Comparison of ENCODE assay signal across 12 cellular contexts in the genomic region with DNA sequence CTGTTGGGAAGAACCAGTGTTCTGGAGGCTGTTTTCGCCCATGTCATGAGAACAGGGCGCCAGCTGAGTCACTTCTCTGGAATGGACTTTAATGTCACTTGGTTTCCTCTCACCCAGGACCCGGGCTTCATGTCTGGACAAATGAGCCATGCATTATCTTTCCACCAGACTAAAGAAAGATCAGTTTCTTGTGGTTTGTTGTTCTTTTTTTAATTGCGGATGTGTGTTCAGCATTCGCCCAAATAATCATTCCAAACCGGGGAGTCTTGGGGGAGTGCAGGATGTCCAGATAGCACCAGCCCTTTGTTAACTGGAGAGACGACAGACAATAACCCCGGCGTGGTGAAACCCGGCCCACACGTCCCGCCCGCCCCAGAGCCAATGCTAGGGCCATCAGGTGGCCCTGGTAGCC.
DNase-seq lines count a peak whose midpoint lies in the region; ATAC-seq and TF ChIP-seq lines count a peak whose summit lies in the region.
"Had no signal": no experiment of that assay in that cellular context is flagged by ENCODE, and none has a peak within 500 bp of the region (broad histone marks: within the 10 kb centered on the region; RNA-seq: fewer than 3 reads in every experiment).

No MANE protein-coding gene starts in this region.

- H3K4me3 Mint-ChIP-seq in activated T-cell treated with anti-CD3 and anti-CD28 coated beads, Interleukin-2, amount 50 U/mL, for 72 hours = no peak overlapping the region
- H3K4me3 Mint-ChIP-seq: dendritic cell treated with granulocyte-macrophage colony-stimulating factor and Interleukin-4, amounts not matched to agents 40 ng/mL and 50 ng/mL, for 4 days; T-cell had no signal

- no peak for TF ChIP-seq CTCF in IMR-90 (conservative IDR thresholded peaks at IDR 0.05; ENCODE audit: low read depth, low read length)
- no peak for TF ChIP-seq CTCF in cardiac fibroblast (IDR thresholded peaks at IDR 0.05; ENCODE audit: low read depth, low read length)
- no peak for TF ChIP-seq CTCF in left lung (IDR thresholded peaks at IDR 0.05)
- no peak for TF ChIP-seq CTCF in suprapubic skin (IDR thresholded peaks at IDR 0.05)

- POLR2A ChIA-PET in IMR-90 (lab: Charles Lee; ENCODE audit: unreplicated experiment) = interaction anchor here (1.3 kb wide), 1 partner anchor 103 kb away, joined by 4 read pairs; a partner anchor contains a TSS

- H3K9me3 ChIP-seq in IMR-90 (ENCODE audit: control insufficient read depth, insufficient read depth, low read length) = no peaks in the 10 kb centered on the region
- no peaks in the 10 kb centered on the region for H3K9me3 ChIP-seq in left lung
- no peaks in the 10 kb centered on the region for H3K9me3 ChIP-seq in suprapubic skin

- peak overlapping the region; percentile 61; the same call in 2 of the 3 replicates for H2BK15ac ChIP-seq in IMR-90 (ENCODE audit: low read depth, low read length)

- peak overlapping the region; percentile 76 to 84 for H4K8ac ChIP-seq in IMR-90 (ENCODE audit: low read depth in 2 of 2, low read length in 2 of 2)

- peak overlapping the region; percentile 99 for H2BK5ac ChIP-seq in IMR-90 (ENCODE audit: low read depth, low read length, poor library complexity, severe bottlenecking)

- peaks cover 48% of the 10 kb centered on the region for H3K9me1 ChIP-seq in IMR-90 (ENCODE audit: insufficient read depth, low read length)

- no TSS peak for BruUV-seq in IMR-90 (replicated peaks; lab: Mats Ljungman, UMichigan)

- peak overlapping the region; percentile 98 for H2BK20ac ChIP-seq in IMR-90 (ENCODE audit: low read depth, low read length)

- peaks cover 58 to 94% of the 10 kb centered on the region in 2 experiments for H3K79me1 ChIP-seq in IMR-90 (ENCODE audit: low read depth in 1 of 2, low read length in 2 of 2)

- TF ChIP-seq EP300 in suprapubic skin (IDR thresholded peaks at IDR 0.05) = no peak

- H3K27me3 ChIP-seq in IMR-90 (ENCODE audit: control insufficient read depth, insufficient read depth, low read length) (no peaks in the 10 kb centered on the region), left lung (peaks cover 0 to 11% of the 10 kb centered on the region in 2 donors), suprapubic skin (no peaks in the 10 kb centered on the region)

- peaks cover 6% of the 10 kb centered on the region; the same call in 1 of the 2 replicates for H4K20me1 ChIP-seq in IMR-90 (ENCODE audit: insufficient read depth, low read length)

- H2AK5ac ChIP-seq in IMR-90 (ENCODE audit: low read depth, low read length) = peak overlapping the region; percentile 100

- CTCF ChIA-PET in IMR-90 (lab: Yijun Ruan, JAX) = no interaction called here

- H3K36me3 Mint-ChIP-seq in activated T-cell treated with anti-CD3 and anti-CD28 coated beads, Interleukin-2, amount 50 U/mL, for 72 hours (ENCODE audit: insufficient read depth in 2 of 2) = peaks cover 0 to 3% of the 10 kb centered on the region in 2 donors
- H3K36me3 Mint-ChIP-seq: T-cell had no signal

- intact Hi-C loops in IMR-90 (cut with micrococcal nuclease) (no loop called here), left lung (cut with DNase I) (no loop called here)

- H3K18ac ChIP-seq in IMR-90 (ENCODE audit: low read depth, low read length) = peak overlapping the region; percentile 82

- H3K4me1 ChIP-seq in IMR-90 (ENCODE audit: control insufficient read depth, insufficient read depth, low read length) = peaks cover 54% of the 10 kb centered on the region
- peaks cover 4 to 36% of the 10 kb centered on the region in 2 donors for H3K4me1 ChIP-seq in left lung
- peaks cover 34% of the 10 kb centered on the region for H3K4me1 ChIP-seq in suprapubic skin

- dilution Hi-C loops in IMR-90 (cut with HindIII; ENCODE audit: low sequenced_read_pairs, unreplicated experiment) = no loop called here

- H4K91ac ChIP-seq in IMR-90 (ENCODE audit: insufficient read depth, low read depth, low read length) = peak overlapping the region; percentile 96

- in situ Hi-C loops in IMR-90 (cut with MboI; ENCODE audit: low sequenced_read_pairs) = no loop called here

- H3K4me1 Mint-ChIP-seq in activated T-cell treated with anti-CD3 and anti-CD28 coated beads, Interleukin-2, amount 50 U/mL, for 72 hours (ENCODE audit: low read depth) = peaks cover 16% of the 10 kb centered on the region

- H3K27ac ChIP-seq in IMR-90 (ENCODE audit: insufficient read depth, low read length) (peak overlapping the region; percentile 81), left lung (peak overlapping the region; percentile 50 to 51), suprapubic skin (peak overlapping the region; percentile 8)

- peak overlapping the region; percentile 11 for H2AFZ ChIP-seq in IMR-90 (replicated peaks; ENCODE audit: low read length, poor library complexity)

- ATAC-seq in IMR-90 (ENCODE audit: low read depth) = no peak
- ATAC-seq in left lung = no peak
- no peak for ATAC-seq in HG02981 (IDR thresholded peaks at IDR 0.05; ENCODE audit: unreplicated experiment)
- no peak for ATAC-seq in activated T-cell treated with anti-CD3 and anti-CD28 coated beads, Interleukin-2, amount 50 U/mL, for 72 hours (replicated peaks in 1 of 2)
- ATAC-seq in esophagus mucosa = no peak
- ATAC-seq: T-cell had no signal

- no peak overlapping the region for H3K4me3 ChIP-seq in IMR-90 (ENCODE audit: insufficient read depth, low read depth, low read length)
- H3K4me3 ChIP-seq in cardiac fibroblast (replicated peaks in 1 of 2; ENCODE audit: low read depth in 2 of 2, low read length in 2 of 2) = no peak overlapping the region
- H3K4me3 ChIP-seq in left lung = no peak overlapping the region
- no peak overlapping the region for H3K4me3 ChIP-seq in suprapubic skin

- peak overlapping the region; percentile 95; the same call in 1 of the 2 replicates for H3K23ac ChIP-seq in IMR-90 (ENCODE audit: low read depth, low read length)

- peaks cover 84% of the 10 kb centered on the region for H3K27me3 Mint-ChIP-seq in activated T-cell treated with anti-CD3 and anti-CD28 coated beads, Interleukin-2, amount 50 U/mL, for 72 hours (ENCODE audit: low read depth)

- TF ChIP-seq POLR2A in IMR-90 (IDR thresholded peaks at IDR 0.05; ENCODE audit: low read depth, low read length) (no peak), suprapubic skin (IDR thresholded peaks at IDR 0.05) (no peak)

- peak overlapping the region; percentile 15; the same call in 1 of the 2 replicates for H3K9ac ChIP-seq in IMR-90 (ENCODE audit: low read depth, low read length)

- H3K4ac ChIP-seq in IMR-90 (ENCODE audit: low read depth, low read length) = peak overlapping the region; percentile 93

- peak overlapping the region; percentile 78; the same call in 1 of the 2 replicates for H4K5ac ChIP-seq in IMR-90 (ENCODE audit: low read depth, low read length)

- peak overlapping the region; percentile 31; the same call in 1 of the 2 replicates for H3K56ac ChIP-seq in IMR-90 (ENCODE audit: extremely low read depth, insufficient read depth, low read length)

- no peak overlapping the region for H3K4me2 ChIP-seq in IMR-90 (ENCODE audit: low read depth, low read length)

- H3K27ac Mint-ChIP-seq in activated T-cell treated with anti-CD3 and anti-CD28 coated beads, Interleukin-2, amount 50 U/mL, for 72 hours = no peak overlapping the region
- H3K27ac Mint-ChIP-seq: dendritic cell treated with granulocyte-macrophage colony-stimulating factor and Interleukin-4, amounts not matched to agents 40 ng/mL and 50 ng/mL, for 4 days; T-cell had no signal

- no peak for TF ChIP-seq RAD21 in IMR-90 (IDR thresholded peaks at IDR 0.05; ENCODE audit: low read length)

- peak overlapping the region; percentile 96 for H3K14ac ChIP-seq in IMR-90 (replicated peaks; ENCODE audit: low read depth, low read length)

- DNase-seq in IMR-90 (peak; percentile 68), cardiac fibroblast (ENCODE audit: low read depth in 2 of 2) (peak; percentile 81 to 90), left lung (no peak), suprapubic skin (ENCODE audit: low spot score in 2 of 2) (no peak), putamen (ENCODE audit: low spot score) (no peak)
- no peak for DNase-seq in activated T-cell treated with anti-CD3 and anti-CD28 coated beads, Interleukin-2, amount 50 U/mL, for 72 hours
- DNase-seq: mesendoderm; stimulated activated CD4-positive, alpha-beta T cell treated with anti-CD3 and anti-CD28 coated beads, Interleukin-2, amount 100 ng/mL, for 48 hours; T-cell had no signal

- H3K9me3 Mint-ChIP-seq in activated T-cell treated with anti-CD3 and anti-CD28 coated beads, Interleukin-2, amount 50 U/mL, for 72 hours = peaks cover 0 to 6% of the 10 kb centered on the region in 2 donors
- H3K9me3 Mint-ChIP-seq: dendritic cell treated with granulocyte-macrophage colony-stimulating factor and Interleukin-4, amounts not matched to agents 40 ng/mL and 50 ng/mL, for 4 days; T-cell had no signal

- 66% methylated on average over 9 of the region's 13 CpGs; no CpG with 5 or more reads in 1 of the 2 experiments for WGBS in IMR-90 (ENCODE audit: extremely low coverage in 2 of 2, insufficient read length in 1 of 2), 2 experiments
- WGBS in suprapubic skin = 67% methylated on average over 13 of the region's 13 CpGs

- H3K36me3 ChIP-seq in IMR-90 (ENCODE audit: control insufficient read depth, insufficient read depth, low read length) (peaks cover 22% of the 10 kb centered on the region), left lung (no peaks in the 10 kb centered on the region), suprapubic skin (no peaks in the 10 kb centered on the region)

- peak overlapping the region; percentile 93 for H2BK120ac ChIP-seq in IMR-90 (ENCODE audit: low read depth, low read length)

- peak overlapping the region; percentile 10 for H2AK9ac ChIP-seq in IMR-90 (replicated peaks; ENCODE audit: low read depth, low read length, poor library complexity)

TF ChIP-seq in IMR-90, 13 proteins besides CTCF, POLR2A, EP300 and RAD21:
- TF ChIP-seq MAZ (IDR thresholded peaks at IDR 0.05; ENCODE audit: borderline replicate concordance, low read depth, low read length) = no peak
- TF ChIP-seq NFE2L2 (IDR thresholded peaks at IDR 0.05; ENCODE audit: low read depth, low read length) = 0 out of 2 replicates have a peak, but pooled peaks have one; percentile 8
- peak; percentile 35; the same call in 1 of the 2 replicates for TF ChIP-seq FOS (IDR thresholded peaks at IDR 0.05; ENCODE audit: low read depth, low read length)
TF ChIP-seq in IMR-90: peak in this region for 2.

Comparison
In these comparisons a context has a peak if more than half of its experiments do, and no peak if none do; other contexts are left out.
1. DNase-seq: peak in IMR-90 (single experiment) and cardiac fibroblast (2 of 2); none in left lung (0 of 2), suprapubic skin (0 of 2), putamen (single experiment) and activated T-cell treated with anti-CD3 and anti-CD28 coated beads, Interleukin-2, amount 50 U/mL, for 72 hours (0 of 2).
2. H3K27ac ChIP-seq: peak in every context shown above with its lines; median percentile 81 in IMR-90; 50 in left lung; 8 in suprapubic skin.